Comparison of ENCODE assay signal across 8 cellular contexts in the genomic region with DNA sequence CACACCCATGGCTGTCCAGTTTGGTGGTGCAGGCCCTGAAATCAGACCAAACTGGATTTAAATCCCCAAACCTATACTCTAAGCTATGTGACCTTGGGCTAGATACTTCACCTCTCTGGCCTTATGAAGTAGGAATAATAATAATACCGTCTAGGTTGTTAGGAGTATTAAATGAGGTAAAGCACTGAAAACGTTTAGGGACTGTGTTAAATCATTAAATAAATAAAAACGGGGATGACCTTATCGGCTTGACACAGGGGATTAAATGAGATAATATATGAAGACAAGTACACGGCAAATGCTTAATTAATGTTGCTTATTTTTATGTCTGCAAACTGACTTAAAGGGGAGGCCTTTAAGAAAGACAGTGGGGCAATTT. TPM values are rescaled to one million over a fixed set of nuclear protein-coding genes. Genes with fewer than 3 reads are reported as not detected.
DNase-seq lines count a peak whose midpoint lies in the region; ATAC-seq and TF ChIP-seq lines count a peak whose summit lies in the region.

No MANE protein-coding gene starts in this region.

- no peaks in the 10 kb centered on the region for H4K20me1 ChIP-seq in mammary epithelial cell (ENCODE audit: insufficient read depth, low read length)

- BruUV-seq in mammary epithelial cell (replicated peaks; lab: Mats Ljungman, UMichigan), result no TSS peak

- in situ Hi-C loops in mammary epithelial cell (cut with MboI; ENCODE audit: low sequenced_read_pairs in 2 of 2), result no loop called here

- H3K27ac Mint-ChIP-seq in mesothelial cell of epicardium, result peak overlapping the region; percentile 94

- dilution Hi-C loops in mammary epithelial cell (cut with HindIII; ENCODE audit: low sequenced_read_pairs), result loop anchor here (5.0 kb wide), 1 partner anchor 42 kb away; no protein-coding TSS in a partner anchor

- H3K27me3 Mint-ChIP-seq in mesothelial cell of epicardium (ENCODE audit: low read depth), result no peaks in the 10 kb centered on the region

- CTCF ChIA-PET in mammary epithelial cell (lab: Charles Lee; ENCODE audit: low non-redundant PET), result no interaction called here

- H3K4me3 Mint-ChIP-seq in mesothelial cell of epicardium, result peak overlapping the region; percentile 97

- peaks cover 47% of the 10 kb centered on the region for H3K79me2 ChIP-seq in mammary epithelial cell (ENCODE audit: insufficient read depth, low read length)

- H3K9me3 Mint-ChIP-seq in mesothelial cell of epicardium, result no peaks in the 10 kb centered on the region

- H3K27me3 ChIP-seq in heart left ventricle, result no peaks in the 10 kb centered on the region
- H3K27me3 ChIP-seq in mammary epithelial cell (ENCODE audit: insufficient read depth, low read length), result no peaks in the 10 kb centered on the region
- H3K27me3 ChIP-seq in vagina, result no peaks in the 10 kb centered on the region

- H3K27ac ChIP-seq in heart left ventricle (peak overlapping the region in 11 of 12 donors; percentile 71 to 95 (median 85)), mammary epithelial cell (ENCODE audit: insufficient read depth, low read depth, low read length) (peak overlapping the region; percentile 66), vagina (peak overlapping the region; percentile 83)

- DNase-seq in heart left ventricle (no peak), Right ventricle myocardium superior (no peak), mammary epithelial cell (no peak), mesothelial cell of epicardium (ENCODE audit: low spot score in 2 of 2, unreplicated experiment in 2 of 2) (no peak), vagina (ENCODE audit: extremely low spot score in 2 of 2) (no peak), NCI-H1694 treated with DMSO at 0.1 percent for 48 hours (lab: John Stamatoyannopoulos, UW) (no peak)

- peak overlapping the region; percentile 93 for H2AFZ ChIP-seq in mammary epithelial cell (ENCODE audit: low read depth, low read length)

- H3K4me1 ChIP-seq in heart left ventricle, result peaks cover 3 to 50% (median 17%) of the 10 kb centered on the region in 12 donors
- H3K4me1 ChIP-seq in mammary epithelial cell (ENCODE audit: insufficient read depth, low read length), result peaks cover 23% of the 10 kb centered on the region
- H3K4me1 ChIP-seq in vagina, result peaks cover 39% of the 10 kb centered on the region

- TF ChIP-seq POLR2A in heart left ventricle (IDR thresholded peaks at IDR 0.05) (no peak), vagina (IDR thresholded peaks at IDR 0.05) (no peak)

- 57% methylated on average over 5 of the region's 5 CpGs for WGBS in heart left ventricle, 4 donors
- 28% methylated on average over 5 of the region's 5 CpGs for WGBS in mammary epithelial cell (ENCODE audit: low coverage, missing lambda C conversion rate)

- no peaks in the 10 kb centered on the region for H3K9me3 ChIP-seq in heart left ventricle
- no peaks in the 10 kb centered on the region for H3K9me3 ChIP-seq in mammary epithelial cell (replicated peaks; ENCODE audit: insufficient read depth, low read length)
- no peaks in the 10 kb centered on the region for H3K9me3 ChIP-seq in vagina

- intact Hi-C loops in heart left ventricle (cut with DNase I), result loop anchor here in 2 of 10 donors (5.0 to 10.0 kb wide), 2 partner anchors 78 to 449 kb away; partner anchors contain the start of genes YWHAB (in 2 of the 2) and PIGT (in 1 of the 2)
- intact Hi-C loops in Right ventricle myocardium superior (cut with DNase I), result no loop called here
- intact Hi-C loops in mammary epithelial cell (cut with micrococcal nuclease), result loop anchor here (5.0 kb wide), 2 partner anchors 77 to 78 kb away; partner anchors contain the start of gene YWHAB
- intact Hi-C loops in vagina (cut with DNase I), result no loop called here

- H3K4me1 Mint-ChIP-seq in mesothelial cell of epicardium, result peaks cover 41% of the 10 kb centered on the region

- no peaks in the 10 kb centered on the region for H3K36me3 Mint-ChIP-seq in mesothelial cell of epicardium

- H3K36me3 ChIP-seq in heart left ventricle (no peaks in the 10 kb centered on the region), mammary epithelial cell (ENCODE audit: insufficient read depth, low read length) (no peaks in the 10 kb centered on the region), vagina (no peaks in the 10 kb centered on the region)

- peak overlapping the region; percentile 61 for H3K9ac ChIP-seq in mammary epithelial cell (ENCODE audit: insufficient read depth, low read length)

- no peak for ATAC-seq in heart left ventricle
- no peak for ATAC-seq in Right ventricle myocardium superior (ENCODE audit: poor library complexity)
- no peak for ATAC-seq in HG02798 (IDR thresholded peaks at IDR 0.05; ENCODE audit: poor library complexity, unreplicated experiment)
- no peak for ATAC-seq in GM21723 (IDR thresholded peaks at IDR 0.05; ENCODE audit: unreplicated experiment)

- no peak for TF ChIP-seq CTCF in heart left ventricle (IDR thresholded peaks at IDR 0.05)
- TF ChIP-seq CTCF in mammary epithelial cell (conservative IDR thresholded peaks at IDR 0.05 in 1 of 2, IDR thresholded peaks at IDR 0.05 in 1 of 2; ENCODE audit: extremely low read depth in 1 of 2, insufficient read depth in 1 of 2, low read depth in 1 of 2, low read length in 2 of 2), result no peak
- TF ChIP-seq CTCF in mesothelial cell of epicardium (IDR thresholded peaks at IDR 0.05; ENCODE audit: unreplicated experiment), result no peak
- TF ChIP-seq CTCF in vagina (IDR thresholded peaks at IDR 0.05), result no peak

- H3K4me3 ChIP-seq in heart left ventricle (peak overlapping the region; percentile 62 to 93 (median 76)), mammary epithelial cell (replicated peaks in 1 of 3; ENCODE audit: insufficient read depth in 1 of 3, low read depth in 2 of 3, low read length in 3 of 3) (peak overlapping the region; percentile 80 to 92 (median 90)), vagina (peak overlapping the region; percentile 75 to 79)

- peak overlapping the region; percentile 65 for H3K4me2 ChIP-seq in mammary epithelial cell (ENCODE audit: insufficient read depth, low read depth, low read length)

RNA-seq across cellular contexts. Expression of gene STK4, which starts 0.7 kb away (rescaled TPM):
- 10 to 100 TPM in 2 of 9 donors, 1 to 10 TPM in 7; 8.1 to 25.3 (median 9.5) TPM for total RNA-seq in heart left ventricle
- 1 to 10 TPM; 3.2 to 7.9 TPM for polyA plus RNA-seq in heart left ventricle
- total RNA-seq in Right ventricle myocardium superior, result 8.9 TPM
- total RNA-seq in mammary epithelial cell, result 10 to 100 TPM; 30.7 to 42.7 TPM
- 17.9 TPM for polyA plus RNA-seq in mammary epithelial cell
- polyA minus RNA-seq in mammary epithelial cell, result 38.9 TPM
- total RNA-seq in mesothelial cell of epicardium, result 29.9 to 31.7 TPM (median 31.3 TPM) in 3 replicates
- total RNA-seq in vagina, result 25.8 TPM

RNA-seq across cellular contexts. Expression of gene TOMM34, which starts 5.4 kb away (rescaled TPM):
- 10 to 100 TPM in 6 of 9 donors, 1 to 10 TPM in 3; 6.9 to 15.9 (median 12.7) TPM for total RNA-seq in heart left ventricle
- polyA plus RNA-seq in heart left ventricle, result 10 to 100 TPM in 1 of 2 donors, 1 to 10 TPM in 1; 5.4 to 27.4 TPM
- 9.3 TPM for total RNA-seq in Right ventricle myocardium superior
- total RNA-seq in mammary epithelial cell, result 10 to 100 TPM; 31.5 to 46.3 TPM
- polyA plus RNA-seq in mammary epithelial cell, result 59.6 TPM
- 32.2 TPM for polyA minus RNA-seq in mammary epithelial cell
- total RNA-seq in mesothelial cell of epicardium, result 43.7 to 47.3 TPM (median 45.6 TPM) in 3 replicates
- 16.2 TPM for total RNA-seq in vagina

RNA-seq across cellular contexts. Expression of gene PABPC1L, which starts 55.8 kb away (rescaled TPM):
- total RNA-seq in heart left ventricle, result 1 to 10 TPM in 8 of 9 donors, under 1 TPM in 1; 0.58 to 5.9 (median 2.3) TPM
- 1 to 10 TPM; 2.8 to 3.1 TPM for polyA plus RNA-seq in heart left ventricle
- total RNA-seq in Right ventricle myocardium superior, result 2.7 TPM
- 10 to 100 TPM in 1 of 2 donors, 1 to 10 TPM in 1; 9.7 to 62.7 TPM for total RNA-seq in mammary epithelial cell
- 32.6 TPM for polyA plus RNA-seq in mammary epithelial cell
- 16.2 TPM for polyA minus RNA-seq in mammary epithelial cell
- total RNA-seq in mesothelial cell of epicardium, result 131 to 135 TPM (median 135 TPM) in 3 replicates
- total RNA-seq in vagina, result 19.6 TPM
